ENCODE assay signal across 8 cellular contexts in genomic region chrX:51894697-51895336, GRCh38. TPM values are rescaled to one million over a fixed set of nuclear protein-coding genes. Genes with fewer than 3 reads are reported as not detected.
DNase-seq lines count a peak whose midpoint lies in the region; ATAC-seq, FAIRE-seq and TF ChIP-seq lines count a peak whose summit lies in the region.

No MANE protein-coding gene starts in this region.

- 0 out of 2 replicates have a peak, but pooled peaks have one; percentile 16 for TF ChIP-seq POLR2A in IMR-90 (IDR thresholded peaks at IDR 0.05; ENCODE audit: low read depth, low read length)

- H4K20me1 ChIP-seq in DOHH2 (ENCODE audit: control insufficient read depth, insufficient read depth, low read depth, low read length): no peaks in the 10 kb centered on the region
- H4K20me1 ChIP-seq in IMR-90 (ENCODE audit: insufficient read depth, low read length): peaks cover 47% of the 10 kb centered on the region

- TF ChIP-seq CTCF in DOHH2 (IDR thresholded peaks at IDR 0.05; ENCODE audit: low read depth, low read length, poor library complexity, severe bottlenecking): no peak
- TF ChIP-seq CTCF in IMR-90 (conservative IDR thresholded peaks at IDR 0.05; ENCODE audit: low read depth, low read length): 0 out of 2 replicates have a peak, but pooled peaks have one; percentile 2

- H4K91ac ChIP-seq in IMR-90 (ENCODE audit: insufficient read depth, low read depth, low read length): peak overlapping the region; percentile 88; the same call in 1 of the 2 replicates

- peak overlapping the region; percentile 84 to 89; a peak in 2 of 4 replicates for H4K8ac ChIP-seq in IMR-90 (ENCODE audit: low read depth in 2 of 2, low read length in 2 of 2)

- H3K9ac ChIP-seq in IMR-90 (ENCODE audit: low read depth, low read length): peak overlapping the region; percentile 99

- CTCF ChIA-PET in IMR-90 (lab: Yijun Ruan, JAX): no interaction called here

- H3K4me1 ChIP-seq in DOHH2 (ENCODE audit: control insufficient read depth, low read length) (peaks cover 30% of the 10 kb centered on the region), IMR-90 (ENCODE audit: control insufficient read depth, insufficient read depth, low read length) (peaks cover 17% of the 10 kb centered on the region)

- ATAC-seq in GM19438 (IDR thresholded peaks at IDR 0.05; ENCODE audit: low read depth, unreplicated experiment): peak; percentile 53
- ATAC-seq in IMR-90 (ENCODE audit: low read depth): peak; percentile 12

- H2AK9ac ChIP-seq in IMR-90 (replicated peaks; ENCODE audit: low read depth, low read length, poor library complexity): peak overlapping the region; percentile 99

- H3K9me3 ChIP-seq in DOHH2 (ENCODE audit: control insufficient read depth, insufficient read depth, low read length) (no peaks in the 10 kb centered on the region), IMR-90 (ENCODE audit: control insufficient read depth, insufficient read depth, low read length) (no peaks in the 10 kb centered on the region), iPS-18c (ENCODE audit: control insufficient read depth, insufficient read depth, low read length) (peaks cover 4% of the 10 kb centered on the region)

- no peak for TF ChIP-seq RAD21 in IMR-90 (IDR thresholded peaks at IDR 0.05; ENCODE audit: low read length)

- peak overlapping the region; percentile 7 for H3K14ac ChIP-seq in IMR-90 (replicated peaks; ENCODE audit: low read depth, low read length)

- H2AK5ac ChIP-seq in IMR-90 (ENCODE audit: low read depth, low read length): 0 out of 2 replicates have a peak overlapping the region, but pooled peaks have one; percentile 43

- H3K9me2 ChIP-seq in DOHH2 (replicated peaks; ENCODE audit: control insufficient read depth, low read length): no peaks in the 10 kb centered on the region

- peaks cover 0 to 39% of the 10 kb centered on the region in 2 experiments; a peak in 3 of 4 replicates for H3K79me1 ChIP-seq in IMR-90 (ENCODE audit: low read depth in 1 of 2, low read length in 2 of 2)

- H3K23ac ChIP-seq in IMR-90 (ENCODE audit: low read depth, low read length): peak overlapping the region; percentile 46; the same call in 1 of the 2 replicates

- FAIRE-seq in RCC 7860 (lab: Jason Lieb, UNC): no peak

- H3K4me2 ChIP-seq in DOHH2 (ENCODE audit: low read length): peak overlapping the region; percentile 77
- H3K4me2 ChIP-seq in IMR-90 (ENCODE audit: low read depth, low read length): peak overlapping the region; percentile 85

- in situ Hi-C loops in IMR-90 (cut with MboI; ENCODE audit: low sequenced_read_pairs): no loop called here

- intact Hi-C loops in IMR-90 (cut with micrococcal nuclease): loop anchor here (5.0 to 10.0 kb wide), 2 partner anchors 253 to 280 kb away; partner anchors contain the start of gene CENPVL3

- POLR2A ChIA-PET in IMR-90 (lab: Charles Lee; ENCODE audit: unreplicated experiment): no interaction called here

- dilution Hi-C loops in IMR-90 (cut with HindIII; ENCODE audit: low sequenced_read_pairs, unreplicated experiment): no loop called here

- peaks cover 13% of the 10 kb centered on the region; the same call in 1 of the 2 replicates for H3K9me1 ChIP-seq in IMR-90 (ENCODE audit: insufficient read depth, low read length)

- H2BK5ac ChIP-seq in IMR-90 (ENCODE audit: low read depth, low read length, poor library complexity, severe bottlenecking): peak overlapping the region; percentile 53

- H3K27ac ChIP-seq in DOHH2 (ENCODE audit: low read depth, low read length) (0 out of 2 replicates have a peak overlapping the region, but pooled peaks have one; percentile 18), IMR-90 (ENCODE audit: insufficient read depth, low read length) (peak overlapping the region; percentile 85), angular gyrus (ENCODE audit: low read depth, low read length) (peak overlapping the region; percentile 85), skin epidermis (peak overlapping the region in 16 of 21 experiments; percentile 11 to 89 (median 77))

- H3K4ac ChIP-seq in IMR-90 (ENCODE audit: low read depth, low read length): no peak overlapping the region; the same call in 1 of the 2 replicates

- H3K18ac ChIP-seq in IMR-90 (ENCODE audit: low read depth, low read length): no peak overlapping the region; the same call in 1 of the 2 replicates

- H4K5ac ChIP-seq in IMR-90 (ENCODE audit: low read depth, low read length): no peak overlapping the region

- H2AFZ ChIP-seq in IMR-90 (replicated peaks; ENCODE audit: low read length, poor library complexity): no peak overlapping the region

- H2BK120ac ChIP-seq in IMR-90 (ENCODE audit: low read depth, low read length): no peak overlapping the region

- 0 out of 2 replicates have a peak overlapping the region, but pooled peaks have one; percentile 52 for H3K56ac ChIP-seq in IMR-90 (ENCODE audit: extremely low read depth, insufficient read depth, low read length)

- WGBS in IMR-90 (ENCODE audit: extremely low coverage in 2 of 2, insufficient read length in 1 of 2), 2 experiments: 35% methylated on average over 12 of the region's 25 CpGs; no CpG with 5 or more reads in 1 of the 2 experiments

- BruUV-seq in IMR-90 (replicated peaks; lab: Mats Ljungman, UMichigan): no TSS peak

- peaks cover 22% of the 10 kb centered on the region for H3K36me3 ChIP-seq in DOHH2 (ENCODE audit: control insufficient read depth, low read length)
- peaks cover 39% of the 10 kb centered on the region for H3K36me3 ChIP-seq in IMR-90 (ENCODE audit: control insufficient read depth, insufficient read depth, low read length)

- DNase-seq in IMR-90 (peak; percentile 31), NCI-H1048 (lab: John Stamatoyannopoulos, UW) (no peak), RCC 7860 (ENCODE audit: low spot score) (no peak)

- H3K27me3 ChIP-seq in DOHH2 (ENCODE audit: control insufficient read depth, low read length): no peaks in the 10 kb centered on the region
- no peaks in the 10 kb centered on the region for H3K27me3 ChIP-seq in IMR-90 (ENCODE audit: control insufficient read depth, insufficient read depth, low read length)

- no peak overlapping the region for H2BK20ac ChIP-seq in IMR-90 (ENCODE audit: low read depth, low read length)

- peaks cover 12% of the 10 kb centered on the region for H3K79me2 ChIP-seq in DOHH2 (ENCODE audit: control insufficient read depth, low read length)

- peak overlapping the region; percentile 85 for H3K4me3 ChIP-seq in DOHH2 (ENCODE audit: low read length)
- peak overlapping the region; percentile 97 for H3K4me3 ChIP-seq in IMR-90 (ENCODE audit: insufficient read depth, low read depth, low read length)
- H3K4me3 ChIP-seq in iPS-18c (ENCODE audit: insufficient read depth, low read depth, low read length): peak overlapping the region; percentile 67; the same call in 1 of the 2 replicates
- peak overlapping the region; percentile 43 to 55 (median 46) for H3K4me3 ChIP-seq in skin epidermis

- no peak overlapping the region for H2BK15ac ChIP-seq in IMR-90 (ENCODE audit: low read depth, low read length)

- H3F3A ChIP-seq in DOHH2 (ENCODE audit: control insufficient read depth, insufficient read depth): no peaks in the 10 kb centered on the region; the same call in 1 of the 2 replicates

TF ChIP-seq in IMR-90, 13 proteins besides CTCF, POLR2A, EP300 and RAD21:
- TF ChIP-seq CEBPB (IDR thresholded peaks at IDR 0.05; ENCODE audit: low read depth, low read length) (no peak), CHD1 (IDR thresholded peaks at IDR 0.05; ENCODE audit: low read depth, low read length) (no peak), MAFK (IDR thresholded peaks at IDR 0.05; ENCODE audit: low read depth, low read length) (no peak), RFX5 (IDR thresholded peaks at IDR 0.05; ENCODE audit: low read depth, low read length) (no peak), SMC3 (IDR thresholded peaks at IDR 0.05; ENCODE audit: low read depth, low read length) (no peak), NFE2L2 (IDR thresholded peaks at IDR 0.05; ENCODE audit: low read depth, low read length) (no peak), BHLHE40 (IDR thresholded peaks at IDR 0.05; ENCODE audit: low read depth, low read length) (no peak), MXI1 (IDR thresholded peaks at IDR 0.05; ENCODE audit: borderline replicate concordance, low read depth, low read length) (no peak), ELK1 (IDR thresholded peaks at IDR 0.05; ENCODE audit: borderline replicate concordance, low read depth, low read length) (no peak), MAZ (IDR thresholded peaks at IDR 0.05; ENCODE audit: borderline replicate concordance, low read depth, low read length) (no peak), FOS (IDR thresholded peaks at IDR 0.05; ENCODE audit: low read depth, low read length) (no peak), USF2 (IDR thresholded peaks at IDR 0.05; ENCODE audit: low read depth, low read length) (no peak), RCOR1 (IDR thresholded peaks at IDR 0.05; ENCODE audit: insufficient replicate concordance, low read length) (no peak)
TF ChIP-seq in IMR-90: peak in this region for 0.

RNA-seq across cellular contexts. Expression of gene MAGED1, which starts 1.4 kb away (rescaled TPM):
- 415 and 484 TPM in 2 replicates for total RNA-seq in IMR-90 (2012; rRNA removed)
- polyA plus RNA-seq in IMR-90 (2012; rRNA removed): 502 and 552 TPM in 2 replicates
- polyA plus RNA-seq in IMR-90 (2012; cell fraction: cytosol; rRNA removed): 394 and 612 TPM in 2 replicates
- polyA plus RNA-seq in IMR-90 (2012; cell fraction: nucleus; rRNA removed; ENCODE audit: low replicate concordance): 314 and 443 TPM in 2 replicates

Comparison
In these comparisons a context has a peak if more than half of its experiments do, and no peak if none do; other contexts are left out.
1. H3K27ac ChIP-seq: peak in every context shown above with its lines; median percentile 85 in IMR-90; 85 in angular gyrus; 77 in skin epidermis; 18 in DOHH2.
2. H3K4me3 ChIP-seq: peak in every context shown above with its lines; median percentile 97 in IMR-90; 85 in DOHH2; 67 in iPS-18c; 46 in skin epidermis.